1 cellular context compared by ENCODE assay signal in genomic region chr1:226939439-226940028, GRCh38.
TF ChIP-seq lines count a peak whose summit lies in the region.

No MANE protein-coding gene starts in this region.

TF ChIP-seq in HepG2, 621 proteins besides CTCF, POLR2A, EP300 and RAD21 (continued from another document and continues in another):
- TF ChIP-seq, protein P1, sequence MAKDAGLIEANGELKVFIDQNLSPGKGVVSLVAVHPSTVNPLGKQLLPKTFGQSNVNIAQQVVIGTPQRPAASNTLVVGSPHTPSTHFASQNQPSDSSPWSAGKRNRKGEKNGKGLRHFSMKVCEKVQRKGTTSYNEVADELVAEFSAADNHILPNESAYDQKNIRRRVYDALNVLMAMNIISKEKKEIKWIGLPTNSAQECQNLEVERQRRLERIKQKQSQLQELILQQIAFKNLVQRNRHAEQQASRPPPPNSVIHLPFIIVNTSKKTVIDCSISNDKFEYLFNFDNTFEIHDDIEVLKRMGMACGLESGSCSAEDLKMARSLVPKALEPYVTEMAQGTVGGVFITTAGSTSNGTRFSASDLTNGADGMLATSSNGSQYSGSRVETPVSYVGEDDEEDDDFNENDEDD (CRISPR knock-in tag; IDR thresholded peaks at IDR 0.05; ENCODE audit: borderline replicate concordance): peak; percentile 12; the same call in 1 of the 2 replicates
- peak; percentile 84 for TF ChIP-seq KMT2B (CRISPR knock-in tag; IDR thresholded peaks at IDR 0.05)
- TF ChIP-seq, protein P2, sequence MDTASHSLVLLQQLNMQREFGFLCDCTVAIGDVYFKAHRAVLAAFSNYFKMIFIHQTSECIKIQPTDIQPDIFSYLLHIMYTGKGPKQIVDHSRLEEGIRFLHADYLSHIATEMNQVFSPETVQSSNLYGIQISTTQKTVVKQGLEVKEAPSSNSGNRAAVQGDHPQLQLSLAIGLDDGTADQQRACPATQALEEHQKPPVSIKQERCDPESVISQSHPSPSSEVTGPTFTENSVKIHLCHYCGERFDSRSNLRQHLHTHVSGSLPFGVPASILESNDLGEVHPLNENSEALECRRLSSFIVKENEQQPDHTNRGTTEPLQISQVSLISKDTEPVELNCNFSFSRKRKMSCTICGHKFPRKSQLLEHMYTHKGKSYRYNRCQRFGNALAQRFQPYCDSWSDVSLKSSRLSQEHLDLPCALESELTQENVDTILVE (CRISPR knock-in tag; IDR thresholded peaks at IDR 0.05): no peak; the same call in 1 of the 2 replicates
- 0 out of 2 replicates have a peak, but pooled peaks have one; percentile 89 for TF ChIP-seq ZNF484 (CRISPR knock-in tag; IDR thresholded peaks at IDR 0.05; ENCODE audit: borderline replicate concordance, low read depth)
- TF ChIP-seq ZNF562 (CRISPR knock-in tag; IDR thresholded peaks at IDR 0.05; ENCODE audit: borderline replicate concordance): no peak
- peak; percentile 45; the same call in 1 of the 2 replicates for TF ChIP-seq ZNF891 (CRISPR knock-in tag; IDR thresholded peaks at IDR 0.05)
- TF ChIP-seq, protein P3, sequence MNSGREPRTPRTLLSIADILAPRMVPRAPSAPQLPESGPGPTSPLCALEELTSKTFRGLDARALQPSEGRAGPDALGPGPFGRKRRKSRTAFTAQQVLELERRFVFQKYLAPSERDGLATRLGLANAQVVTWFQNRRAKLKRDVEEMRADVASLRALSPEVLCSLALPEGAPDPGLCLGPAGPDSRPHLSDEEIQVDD (CRISPR knock-in tag; IDR thresholded peaks at IDR 0.05; ENCODE audit: borderline replicate concordance): no peak; the same call in 1 of the 2 replicates
- peak; percentile 61; the same call in 1 of the 2 replicates for TF ChIP-seq ZNF660 (CRISPR knock-in tag; IDR thresholded peaks at IDR 0.05; ENCODE audit: borderline replicate concordance, low read depth)
- peak; percentile 35; the same call in 1 of the 2 replicates for TF ChIP-seq ZNF556 (CRISPR knock-in tag; IDR thresholded peaks at IDR 0.05; ENCODE audit: borderline replicate concordance)
- peak; percentile 2; the same call in 1 of the 2 replicates for TF ChIP-seq RARA (CRISPR knock-in tag; IDR thresholded peaks at IDR 0.05)
- peak; percentile 74; the same call in 1 of the 2 replicates for TF ChIP-seq PHF21A (CRISPR knock-in tag; IDR thresholded peaks at IDR 0.05)
- TF ChIP-seq ZNF772 (CRISPR knock-in tag; IDR thresholded peaks at IDR 0.05): peak; percentile 19; the same call in 1 of the 2 replicates
- TF ChIP-seq MED13 (CRISPR knock-in tag; IDR thresholded peaks at IDR 0.05): no peak
- 0 out of 2 replicates have a peak, but pooled peaks have one; percentile 69 for TF ChIP-seq ZNF205 (CRISPR knock-in tag; IDR thresholded peaks at IDR 0.05)
- TF ChIP-seq ZNF337 (CRISPR knock-in tag; IDR thresholded peaks at IDR 0.05; ENCODE audit: borderline replicate concordance, low read depth): no peak
- TF ChIP-seq ZNF496 (CRISPR knock-in tag; IDR thresholded peaks at IDR 0.05; ENCODE audit: insufficient replicate concordance): no peak
- TF ChIP-seq TBL1XR1 (IDR thresholded peaks at IDR 0.05; ENCODE audit: borderline replicate concordance, low read length, partially characterized antibody): no peak
- TF ChIP-seq ELF1 (CRISPR knock-in tag; IDR thresholded peaks at IDR 0.05): peak; percentile 84
- peak; percentile 93 for TF ChIP-seq MAX (IDR thresholded peaks at IDR 0.05)
- no peak; the same call in 1 of the 2 replicates for TF ChIP-seq ZSCAN22 (CRISPR knock-in tag; IDR thresholded peaks at IDR 0.05)
- TF ChIP-seq, protein P4, sequence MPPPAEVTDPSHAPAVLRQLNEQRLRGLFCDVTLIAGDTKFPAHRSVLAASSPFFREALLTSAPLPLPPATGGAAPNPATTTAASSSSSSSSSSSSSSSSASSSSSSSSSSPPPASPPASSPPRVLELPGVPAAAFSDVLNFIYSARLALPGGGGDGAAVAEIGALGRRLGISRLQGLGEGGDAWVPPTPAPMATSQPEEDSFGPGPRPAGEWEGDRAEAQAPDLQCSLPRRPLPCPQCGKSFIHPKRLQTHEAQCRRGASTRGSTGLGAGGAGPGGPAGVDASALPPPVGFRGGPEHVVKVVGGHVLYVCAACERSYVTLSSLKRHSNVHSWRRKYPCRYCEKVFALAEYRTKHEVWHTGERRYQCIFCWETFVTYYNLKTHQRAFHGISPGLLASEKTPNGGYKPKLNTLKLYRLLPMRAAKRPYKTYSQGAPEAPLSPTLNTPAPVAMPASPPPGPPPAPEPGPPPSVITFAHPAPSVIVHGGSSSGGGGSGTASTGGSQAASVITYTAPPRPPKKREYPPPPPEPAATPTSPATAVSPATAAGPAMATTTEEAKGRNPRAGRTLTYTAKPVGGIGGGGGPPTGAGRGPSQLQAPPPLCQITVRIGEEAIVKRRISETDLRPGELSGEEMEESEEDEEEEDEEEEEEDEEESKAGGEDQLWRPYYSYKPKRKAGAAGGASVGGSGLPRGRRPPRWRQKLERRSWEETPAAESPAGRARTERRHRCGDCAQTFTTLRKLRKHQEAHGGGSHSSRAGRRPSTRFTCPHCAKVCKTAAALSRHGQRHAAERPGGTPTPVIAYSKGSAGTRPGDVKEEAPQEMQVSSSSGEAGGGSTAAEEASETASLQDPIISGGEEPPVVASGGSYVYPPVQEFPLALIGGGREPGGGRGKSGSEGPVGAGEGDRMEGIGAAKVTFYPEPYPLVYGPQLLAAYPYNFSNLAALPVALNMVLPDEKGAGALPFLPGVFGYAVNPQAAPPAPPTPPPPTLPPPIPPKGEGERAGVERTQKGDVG (CRISPR knock-in tag; IDR thresholded peaks at IDR 0.05; ENCODE audit: borderline replicate concordance): peak; percentile 84; the same call in 1 of the 2 replicates
- TF ChIP-seq EEA1 (CRISPR knock-in tag; IDR thresholded peaks at IDR 0.05; ENCODE audit: borderline replicate concordance): peak; percentile 70; the same call in 1 of the 2 replicates
- TF ChIP-seq, protein P5, sequence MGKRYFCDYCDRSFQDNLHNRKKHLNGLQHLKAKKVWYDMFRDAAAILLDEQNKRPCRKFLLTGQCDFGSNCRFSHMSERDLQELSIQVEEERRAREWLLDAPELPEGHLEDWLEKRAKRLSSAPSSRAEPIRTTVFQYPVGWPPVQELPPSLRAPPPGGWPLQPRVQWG (CRISPR knock-in tag; IDR thresholded peaks at IDR 0.05; ENCODE audit: borderline replicate concordance, low read depth): no peak
- peak; percentile 91; the same call in 1 of the 2 replicates for TF ChIP-seq ZNF576 (CRISPR knock-in tag; IDR thresholded peaks at IDR 0.05)
- no peak for TF ChIP-seq NR3C1 (CRISPR knock-in tag; IDR thresholded peaks at IDR 0.05)
- peak; percentile 70; the same call in 1 of the 2 replicates for TF ChIP-seq ZNF614 (CRISPR knock-in tag; IDR thresholded peaks at IDR 0.05; ENCODE audit: borderline replicate concordance)
- TF ChIP-seq ZNF577 (CRISPR knock-in tag; IDR thresholded peaks at IDR 0.05; ENCODE audit: borderline replicate concordance, low read depth): no peak
- TF ChIP-seq, protein P6, sequence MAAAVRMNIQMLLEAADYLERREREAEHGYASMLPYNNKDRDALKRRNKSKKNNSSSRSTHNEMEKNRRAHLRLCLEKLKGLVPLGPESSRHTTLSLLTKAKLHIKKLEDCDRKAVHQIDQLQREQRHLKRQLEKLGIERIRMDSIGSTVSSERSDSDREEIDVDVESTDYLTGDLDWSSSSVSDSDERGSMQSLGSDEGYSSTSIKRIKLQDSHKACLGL (CRISPR knock-in tag; IDR thresholded peaks at IDR 0.05): peak; percentile 96
- TF ChIP-seq ZSCAN25 (CRISPR knock-in tag; IDR thresholded peaks at IDR 0.05): peak; percentile 84
- TF ChIP-seq, protein P7, sequence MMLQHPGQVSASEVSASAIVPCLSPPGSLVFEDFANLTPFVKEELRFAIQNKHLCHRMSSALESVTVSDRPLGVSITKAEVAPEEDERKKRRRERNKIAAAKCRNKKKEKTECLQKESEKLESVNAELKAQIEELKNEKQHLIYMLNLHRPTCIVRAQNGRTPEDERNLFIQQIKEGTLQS (CRISPR knock-in tag; IDR thresholded peaks at IDR 0.05): peak; percentile 65; the same call in 1 of the 2 replicates
- TF ChIP-seq, protein P8, sequence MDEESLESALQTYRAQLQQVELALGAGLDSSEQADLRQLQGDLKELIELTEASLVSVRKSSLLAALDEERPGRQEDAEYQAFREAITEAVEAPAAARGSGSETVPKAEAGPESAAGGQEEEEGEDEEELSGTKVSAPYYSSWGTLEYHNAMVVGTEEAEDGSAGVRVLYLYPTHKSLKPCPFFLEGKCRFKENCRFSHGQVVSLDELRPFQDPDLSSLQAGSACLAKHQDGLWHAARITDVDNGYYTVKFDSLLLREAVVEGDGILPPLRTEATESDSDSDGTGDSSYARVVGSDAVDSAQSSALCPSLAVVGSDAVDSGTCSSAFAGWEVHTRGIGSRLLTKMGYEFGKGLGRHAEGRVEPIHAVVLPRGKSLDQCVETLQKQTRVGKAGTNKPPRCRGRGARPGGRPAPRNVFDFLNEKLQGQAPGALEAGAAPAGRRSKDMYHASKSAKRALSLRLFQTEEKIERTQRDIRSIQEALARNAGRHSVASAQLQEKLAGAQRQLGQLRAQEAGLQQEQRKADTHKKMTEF (CRISPR knock-in tag; IDR thresholded peaks at IDR 0.05): peak; percentile 86
- no peak for TF ChIP-seq TSC22D2 (CRISPR knock-in tag; IDR thresholded peaks at IDR 0.05; ENCODE audit: borderline replicate concordance)
- no peak for TF ChIP-seq ETV6 (CRISPR knock-in tag; conservative IDR thresholded peaks at IDR 0.05)
- 0 out of 2 replicates have a peak, but pooled peaks have one; percentile 53 for TF ChIP-seq ZNF775 (CRISPR knock-in tag; IDR thresholded peaks at IDR 0.05; ENCODE audit: borderline replicate concordance)
- TF ChIP-seq HNRNPL (IDR thresholded peaks at IDR 0.05; ENCODE audit: low read depth, low read length): peak; percentile 81; the same call in 1 of the 2 replicates
- TF ChIP-seq ZNF672 (CRISPR knock-in tag; IDR thresholded peaks at IDR 0.05): peak; percentile 54; the same call in 1 of the 2 replicates
- no peak for TF ChIP-seq JUND (CRISPR knock-in tag; IDR thresholded peaks at IDR 0.05)
- TF ChIP-seq, protein P9, sequence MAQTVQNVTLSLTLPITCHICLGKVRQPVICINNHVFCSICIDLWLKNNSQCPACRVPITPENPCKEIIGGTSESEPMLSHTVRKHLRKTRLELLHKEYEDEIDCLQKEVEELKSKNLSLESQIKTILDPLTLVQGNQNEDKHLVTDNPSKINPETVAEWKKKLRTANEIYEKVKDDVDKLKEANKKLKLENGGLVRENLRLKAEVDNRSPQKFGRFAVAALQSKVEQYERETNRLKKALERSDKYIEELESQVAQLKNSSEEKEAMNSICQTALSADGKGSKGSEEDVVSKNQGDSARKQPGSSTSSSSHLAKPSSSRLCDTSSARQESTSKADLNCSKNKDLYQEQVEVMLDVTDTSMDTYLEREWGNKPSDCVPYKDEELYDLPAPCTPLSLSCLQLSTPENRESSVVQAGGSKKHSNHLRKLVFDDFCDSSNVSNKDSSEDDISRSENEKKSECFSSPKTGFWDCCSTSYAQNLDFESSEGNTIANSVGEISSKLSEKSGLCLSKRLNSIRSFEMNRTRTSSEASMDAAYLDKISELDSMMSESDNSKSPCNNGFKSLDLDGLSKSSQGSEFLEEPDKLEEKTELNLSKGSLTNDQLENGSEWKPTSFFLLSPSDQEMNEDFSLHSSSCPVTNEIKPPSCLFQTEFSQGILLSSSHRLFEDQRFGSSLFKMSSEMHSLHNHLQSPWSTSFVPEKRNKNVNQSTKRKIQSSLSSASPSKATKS (CRISPR knock-in tag; IDR thresholded peaks at IDR 0.05): no peak
- TF ChIP-seq POGZ (CRISPR knock-in tag; IDR thresholded peaks at IDR 0.05): peak; percentile 38; the same call in 1 of the 2 replicates
- 0 out of 2 replicates have a peak, but pooled peaks have one; percentile 21 for TF ChIP-seq HDAC1 (CRISPR knock-in tag; IDR thresholded peaks at IDR 0.05)
- TF ChIP-seq ZNF343 (CRISPR knock-in tag; IDR thresholded peaks at IDR 0.05): peak; percentile 51; the same call in 1 of the 2 replicates
- peak; percentile 62 for TF ChIP-seq ISL2 (CRISPR knock-in tag; IDR thresholded peaks at IDR 0.05)
- no peak for TF ChIP-seq MAFK (conservative IDR thresholded peaks at IDR 0.05 in 1 of 2, IDR thresholded peaks at IDR 0.05 in 1 of 2; ENCODE audit: low read length in 2 of 2)
- TF ChIP-seq ADNP (CRISPR knock-in tag; IDR thresholded peaks at IDR 0.05): no peak
- TF ChIP-seq PLRG1 (conservative IDR thresholded peaks at IDR 0.05): no peak
- TF ChIP-seq MAFG (CRISPR knock-in tag; IDR thresholded peaks at IDR 0.05): no peak
- no peak for TF ChIP-seq HNRNPK (IDR thresholded peaks at IDR 0.05; ENCODE audit: low read depth, low read length, poor library complexity, severe bottlenecking)
- peak; percentile 98 for TF ChIP-seq PHF8 (CRISPR knock-in tag; IDR thresholded peaks at IDR 0.05)
- TF ChIP-seq TFAP4 (IDR thresholded peaks at IDR 0.05; ENCODE audit: borderline replicate concordance, low read depth): no peak
- TF ChIP-seq ZNF253 (CRISPR knock-in tag; IDR thresholded peaks at IDR 0.05; ENCODE audit: borderline replicate concordance): 0 out of 2 replicates have a peak, but pooled peaks have one; percentile 78
- no peak for TF ChIP-seq ZNF850 (CRISPR knock-in tag; conservative IDR thresholded peaks at IDR 0.05)
